ENCODE assay signal across 7 cellular contexts in genomic region chr13:98466634-98467236, GRCh38.
A peak's percentile ranks its signal among the peaks of the same experiment; 100 is the strongest.
DNase-seq lines count a peak whose midpoint lies in the region; ATAC-seq and TF ChIP-seq lines count a peak whose summit lies in the region.

No MANE protein-coding gene starts in this region.

- no peak overlapping the region for H3K4me3 ChIP-seq in fibroblast of the aortic adventitia (ENCODE audit: low read depth, low read length)

- peaks cover 0 to 4% (median 3%) of the 10 kb centered on the region in 3 donors for H3K4me1 Mint-ChIP-seq in IgD-negative memory B cell

- peak overlapping the region in 2 of 3 donors; percentile 3 to 44 for H3K27ac Mint-ChIP-seq in IgD-negative memory B cell

- CTCF ChIA-PET in GM10248 (lab: Yijun Ruan, JAX), result interaction anchor here (0.6 to 3.3 kb wide), 13 partner anchors 9 to 611 kb away, joined by 3 to 16 read pairs (median 4); no protein-coding TSS in a partner anchor

- no peaks in the 10 kb centered on the region for H3K27me3 Mint-ChIP-seq in IgD-negative memory B cell

- H3K4me3 Mint-ChIP-seq in IgD-negative memory B cell, result no peak overlapping the region

- ATAC-seq in HG03135 (IDR thresholded peaks at IDR 0.05; ENCODE audit: unreplicated experiment) (no peak), HG02588 (IDR thresholded peaks at IDR 0.05; ENCODE audit: unreplicated experiment) (no peak)

- POLR2A ChIA-PET in GM10248 (lab: Yijun Ruan, JAX), result no interaction called here

- peaks cover 2% of the 10 kb centered on the region for H3K36me3 Mint-ChIP-seq in IgD-negative memory B cell

- no peak for DNase-seq in GM10248 (ENCODE audit: extremely low spot score)
- DNase-seq in activated CD8-positive, alpha-beta memory T cell treated with anti-CD3 and anti-CD28 coated beads, Interleukin-2, amount 50 U/mL, for 48 hours, result peak; percentile 74
- DNase-seq in fibroblast of the aortic adventitia (ENCODE audit: low read depth), result peak; percentile 45
- DNase-seq in stimulated activated CD4-positive, alpha-beta T cell treated with anti-CD3 and anti-CD28 coated beads, Interleukin-2, amount 100 ng/mL, for 24 hours, result peak; percentile 63 to 69

- no peaks in the 10 kb centered on the region for H3K9me3 Mint-ChIP-seq in IgD-negative memory B cell

- TF ChIP-seq CTCF in GM10248 (IDR thresholded peaks at IDR 0.05; ENCODE audit: control extremely low read depth, extremely low read depth, low read depth, missing control alignments) (peak; percentile 48), fibroblast of the aortic adventitia (IDR thresholded peaks at IDR 0.05; ENCODE audit: insufficient read depth, low read length) (peak; percentile 71)
